ENCODE assay signal across 9 cellular contexts in genomic region chr19:48837586-48838191, GRCh38. TPM values are rescaled to one million over a fixed set of nuclear protein-coding genes. Genes with fewer than 3 reads are reported as not detected.
DNase-seq lines count a peak whose midpoint lies in the region; ATAC-seq and TF ChIP-seq lines count a peak whose summit lies in the region.
"Had no signal": no experiment of that assay in that cellular context is flagged by ENCODE, and none has a peak within 500 bp of the region (broad histone marks: within the 10 kb centered on the region; RNA-seq: fewer than 3 reads in every experiment).

No MANE protein-coding gene starts in this region.

- H3K4me3 ChIP-seq in WERI-Rb-1 (ENCODE audit: low read depth, low read length) = peak overlapping the region; percentile 65
- peak overlapping the region; percentile 25 for H3K4me3 ChIP-seq in hepatocyte
- H3K4me3 ChIP-seq in stomach = peak overlapping the region in 3 of 4 donors; percentile 38 to 43 (median 42)
- H3K4me3 ChIP-seq in aorta (ENCODE audit: low read length in 2 of 2) = no peak overlapping the region

- H3K4me1 ChIP-seq in hepatocyte (ENCODE audit: insufficient read depth) (no peaks in the 10 kb centered on the region), stomach (peaks cover 12 to 26% (median 19%) of the 10 kb centered on the region in 4 donors), aorta (ENCODE audit: control insufficient read depth in 1 of 2, insufficient read depth in 2 of 2, low read length in 2 of 2) (peaks cover 0 to 3% of the 10 kb centered on the region in 2 donors)

- no peak for TF ChIP-seq CTCF in WERI-Rb-1 (IDR thresholded peaks at IDR 0.05; ENCODE audit: low read depth, low read length)
- no peak for TF ChIP-seq CTCF in hepatocyte (IDR thresholded peaks at IDR 0.05; ENCODE audit: poor library complexity)
- no peak for TF ChIP-seq CTCF in stomach (IDR thresholded peaks at IDR 0.05)

- H3K36me3 ChIP-seq in WERI-Rb-1 (no peaks in the 10 kb centered on the region), hepatocyte (replicated peaks; ENCODE audit: insufficient read depth, low read depth) (no peaks in the 10 kb centered on the region), stomach (peaks cover 0 to 13% (median 2%) of the 10 kb centered on the region in 4 donors), aorta (ENCODE audit: control insufficient read depth in 1 of 2, insufficient read depth in 2 of 2, low read length in 1 of 2) (no peaks in the 10 kb centered on the region)

- H3K9me2 ChIP-seq in hepatocyte (replicated peaks; ENCODE audit: insufficient read depth) = no peaks in the 10 kb centered on the region

- TF ChIP-seq POLR2A in stomach (IDR thresholded peaks at IDR 0.05) = no peak

- peak; percentile 56 for DNase-seq in NCI-H82 (lab: John Stamatoyannopoulos, UW)
- DNase-seq in NCI-H82 treated with DMSO at 0.1 percent for 48 hours (lab: John Stamatoyannopoulos, UW; ENCODE audit: unreplicated experiment) = no peak
- no peak for DNase-seq in WERI-Rb-1
- DNase-seq in hepatocyte (ENCODE audit: low spot score) = no peak
- DNase-seq in stomach = no peak
- DNase-seq in glomerular visceral epithelial cell (ENCODE audit: extremely low spot score) = no peak
- no peak for DNase-seq in aorta
- DNase-seq: NCI-H1436 treated with DMSO at 0.1 percent for 48 hours had no signal

- intact Hi-C loops in stomach (cut with DNase I; ENCODE audit: low total_unique reads) (no loop called here), aorta (cut with DNase I) (no loop called here)

- no peaks in the 10 kb centered on the region for H3K27me3 ChIP-seq in WERI-Rb-1 (ENCODE audit: insufficient read depth, low read depth, severe bottlenecking)
- H3K27me3 ChIP-seq in hepatocyte = no peaks in the 10 kb centered on the region
- H3K27me3 ChIP-seq in stomach = peaks cover 0 to 6% (median 0%) of the 10 kb centered on the region in 3 donors
- H3K27me3 ChIP-seq in aorta (ENCODE audit: control insufficient read depth in 1 of 2, insufficient read depth in 2 of 2, low read length in 1 of 2) = no peaks in the 10 kb centered on the region

- peak overlapping the region; percentile 76 for H3K4me2 ChIP-seq in hepatocyte

- ATAC-seq in HG03280 (IDR thresholded peaks at IDR 0.05; ENCODE audit: unreplicated experiment) = no peak
- no peak for ATAC-seq in aorta (ENCODE audit: low FRiP score)

- peak overlapping the region; percentile 67 for H2AFZ ChIP-seq in hepatocyte

- H4K20me1 ChIP-seq in hepatocyte (ENCODE audit: insufficient read depth, poor library complexity, severe bottlenecking) = no peaks in the 10 kb centered on the region

- TF ChIP-seq EP300 in stomach (IDR thresholded peaks at IDR 0.05) = no peak

- H3K9me3 ChIP-seq in WERI-Rb-1 (ENCODE audit: severe bottlenecking) = no peaks in the 10 kb centered on the region
- no peaks in the 10 kb centered on the region for H3K9me3 ChIP-seq in hepatocyte (ENCODE audit: low read depth)
- no peaks in the 10 kb centered on the region for H3K9me3 ChIP-seq in stomach
- no peaks in the 10 kb centered on the region for H3K9me3 ChIP-seq in aorta (ENCODE audit: control insufficient read depth, low read length)

- H3K79me2 ChIP-seq in hepatocyte = peaks cover 7% of the 10 kb centered on the region

- H3K27ac ChIP-seq in WERI-Rb-1 (no peak overlapping the region), hepatocyte (peak overlapping the region; percentile 97), stomach (peak overlapping the region in 4 of 5 donors; percentile 60 to 89 (median 68)), aorta (ENCODE audit: low read depth in 1 of 2, low read length in 2 of 2) (peak overlapping the region in 1 of 2 donors; percentile 30)

- WGBS in hepatocyte (ENCODE audit: low lambda C conversion rate, missing lambda C conversion rate) = 66% methylated on average over 9 of the region's 14 CpGs
- WGBS in stomach, 5 donors = 62 to 76% (median 70%) methylated on average over 14 of the region's 14 CpGs
- 48 to 53% methylated on average over 14 of the region's 14 CpGs for WGBS in aorta, 2 donors

RNA-seq across cellular contexts. Expression of gene HSD17B14, which starts 1.4 kb away (rescaled TPM):
- total RNA-seq in hepatocyte (64.1 and 67.6 TPM in 2 replicates), stomach (10 to 100 TPM in 2 of 5 donors, 1 to 10 TPM in 2, not detected in 1; 2.8 to 41.4 (median 17.3) TPM), aorta (10 to 100 TPM; 13.7 to 16.1 TPM)
- polyA plus RNA-seq in hepatocyte (91.9 and 107 TPM in 2 replicates), stomach (1 to 10 TPM; 5.4 to 9.8 (median 9.4) TPM), aorta (10 to 100 TPM; 14.3 to 18.9 TPM)

RNA-seq across cellular contexts. Expression of gene BCAT2, which starts 26.9 kb away (rescaled TPM):
- total RNA-seq in hepatocyte (39.6 and 44.2 TPM in 2 replicates), stomach (100 to 1,000 TPM in 1 of 5 donors, 10 to 100 TPM in 4; 22.0 to 320 (median 23.9) TPM), aorta (10 to 100 TPM; 22.4 to 29.5 TPM)
- polyA plus RNA-seq in hepatocyte (84.6 and 122 TPM in 2 replicates), stomach (10 to 100 TPM; 65.8 to 74.5 (median 68.5) TPM), aorta (10 to 100 TPM; 22.5 to 61.6 TPM)

RNA-seq across cellular contexts. Expression of gene PLEKHA4, which starts 30.7 kb away (rescaled TPM):
- 7.3 and 8.3 TPM in 2 replicates for total RNA-seq in hepatocyte
- 15.1 and 25.8 TPM in 2 replicates for polyA plus RNA-seq in hepatocyte
- total RNA-seq in stomach = 10 to 100 TPM in 2 of 5 donors, 1 to 10 TPM in 3; 1.7 to 35.6 (median 4.8) TPM
- 10 to 100 TPM; 30.1 to 85.0 (median 75.3) TPM for polyA plus RNA-seq in stomach
- 10 to 100 TPM; 94.9 to 97.2 TPM for total RNA-seq in aorta
- 100 to 1,000 TPM; 193 to 223 TPM for polyA plus RNA-seq in aorta

RNA-seq across cellular contexts. Expression of gene PPP1R15A, which starts 34.5 kb away (rescaled TPM):
- total RNA-seq in hepatocyte (67.1 and 83.1 TPM in 2 replicates), stomach (100 to 1,000 TPM in 1 of 5 donors, 10 to 100 TPM in 4; 14.6 to 107 (median 35.1) TPM), aorta (100 to 1,000 TPM in 1 of 2 donors, 10 to 100 TPM in 1; 57.2 to 182 TPM)
- polyA plus RNA-seq in hepatocyte (172 and 218 TPM in 2 replicates), stomach (10 to 100 TPM; 34.6 to 59.8 (median 37.1) TPM), aorta (10 to 100 TPM; 64.9 to 95.4 TPM)

Comparison
In these comparisons a context has a peak if more than half of its experiments do, and no peak if none do; other contexts are left out.
1. H3K4me3 ChIP-seq: peak in WERI-Rb-1 (single experiment), hepatocyte (single experiment) and stomach (3 of 4); none in aorta (0 of 2).